1 cellular context compared by ENCODE assay signal in genomic region chr1:243230914-243231313, GRCh38.
TF ChIP-seq lines count a peak whose summit lies in the region.

No MANE protein-coding gene starts in this region.

TF ChIP-seq in HEK293, 187 proteins besides CTCF, POLR2A, EP300 and RAD21 (continued from another document):
- no peak for TF ChIP-seq ZNF148 (tag by site-specific recombination; IDR thresholded peaks at IDR 0.05; ENCODE audit: borderline replicate concordance)
- TF ChIP-seq ZNF292 (tag by site-specific recombination; IDR thresholded peaks at IDR 0.05; ENCODE audit: borderline replicate concordance, low read depth): no peak
- TF ChIP-seq ZNF391 (tag by site-specific recombination; IDR thresholded peaks at IDR 0.05; ENCODE audit: borderline replicate concordance, low read depth): 0 out of 2 replicates have a peak, but pooled peaks have one; percentile 33
- TF ChIP-seq ZNF704 (tag by site-specific recombination; IDR thresholded peaks at IDR 0.05): no peak
- 0 out of 2 replicates have a peak, but pooled peaks have one; percentile 29 for TF ChIP-seq ZNF114 (tag by site-specific recombination; IDR thresholded peaks at IDR 0.05)
- no peak for TF ChIP-seq ZNF449 (tag by site-specific recombination; IDR thresholded peaks at IDR 0.05)
- TF ChIP-seq ZNF394 (tag by site-specific recombination; IDR thresholded peaks at IDR 0.05; ENCODE audit: borderline replicate concordance): no peak
- no peak for TF ChIP-seq ZNF433 (tag by site-specific recombination; IDR thresholded peaks at IDR 0.05; ENCODE audit: low read depth)
- TF ChIP-seq ZNF510 (tag by site-specific recombination; IDR thresholded peaks at IDR 0.05; ENCODE audit: insufficient replicate concordance): peak; percentile 94
- TF ChIP-seq ZNF777 (tag by site-specific recombination; IDR thresholded peaks at IDR 0.05; ENCODE audit: borderline replicate concordance): no peak
- TF ChIP-seq ZNF404 (tag by site-specific recombination; IDR thresholded peaks at IDR 0.05): no peak
- TF ChIP-seq ZNF280C (tag by site-specific recombination; IDR thresholded peaks at IDR 0.05): no peak
- TF ChIP-seq WT1 (tag by site-specific recombination; IDR thresholded peaks at IDR 0.05): no peak
- no peak for TF ChIP-seq ZFHX2 (tag by site-specific recombination; conservative IDR thresholded peaks at IDR 0.05)
- no peak for TF ChIP-seq ZSCAN5A (tag by site-specific recombination; IDR thresholded peaks at IDR 0.05)
- no peak for TF ChIP-seq ZNF645 (tag by site-specific recombination; IDR thresholded peaks at IDR 0.05)
- TF ChIP-seq ZNF654 (tag by site-specific recombination; IDR thresholded peaks at IDR 0.05; ENCODE audit: low read depth): no peak
